ENCODE assay signal across 21 cellular contexts in the genomic region with DNA sequence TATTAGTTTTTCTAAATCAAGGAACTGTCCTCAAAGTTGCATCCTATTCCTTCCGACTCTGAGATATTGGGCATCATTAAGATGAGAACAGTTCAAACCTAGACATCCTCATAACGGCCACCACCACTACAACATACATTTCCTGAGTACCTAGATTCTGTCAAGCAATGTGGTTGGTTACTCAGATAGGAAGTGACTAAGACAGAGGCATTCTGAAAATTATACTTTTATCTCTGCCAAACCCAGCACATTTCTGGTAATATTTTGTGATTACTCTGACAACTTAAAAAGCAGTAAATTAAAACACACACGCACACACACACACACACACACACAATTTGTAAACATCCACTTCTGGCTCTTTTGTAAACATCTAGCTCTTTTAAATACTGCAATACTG.
DNase-seq lines count a peak whose midpoint lies in the region; ATAC-seq and TF ChIP-seq lines count a peak whose summit lies in the region.
"Had no signal": no experiment of that assay in that cellular context is flagged by ENCODE, and none has a peak within 500 bp of the region (broad histone marks: within the 10 kb centered on the region; RNA-seq: fewer than 3 reads in every experiment).

No MANE protein-coding gene starts in this region.

- no peak for TF ChIP-seq CTCF in brain microvascular endothelial cell (IDR thresholded peaks at IDR 0.05; ENCODE audit: low read depth, low read length, missing control alignments)

- DNase-seq in GM03348 (ENCODE audit: low spot score) (peak; percentile 44), M059J (ENCODE audit: low read depth) (peak; percentile 79), brain microvascular endothelial cell (peak; percentile 39), kidney tubule cell (ENCODE audit: low spot score) (peak; percentile 4), activated T-cell treated with anti-CD3 and anti-CD28 coated beads for 4 hours (no peak)
- DNase-seq in CD8-positive, alpha-beta memory T cell, result no peak
- DNase-seq: activated CD4-positive, alpha-beta T cell treated with anti-CD3 and anti-CD28 coated beads for 1 hour; activated gamma-delta T cell treated with Interleukin-2 at 50 U/mL for 16 hours; cortex of kidney; heart left ventricle; kidney; MM.1S; NCI-H1694 treated with DMSO at 0.1 percent for 48 hours; psoas muscle; SHP77; stimulated activated naive CD4-positive, alpha-beta T cell; tibial artery had no signal

- H3K4me3 Mint-ChIP-seq in CD8-positive, alpha-beta memory T cell, result no peak overlapping the region
- H3K4me3 Mint-ChIP-seq: nephron had no signal

- POLR2A ChIA-PET in CD8-positive, alpha-beta memory T cell (lab: Charles Lee), result no interaction called here

- H3K4me3 ChIP-seq in brain microvascular endothelial cell (ENCODE audit: low read depth, low read length), result no peak overlapping the region
- H3K4me3 ChIP-seq in CD8-positive, alpha-beta memory T cell (ENCODE audit: low read length), result no peak overlapping the region
- H3K4me3 ChIP-seq: ascending aorta, heart left ventricle, psoas muscle, tibial artery had no signal

- ATAC-seq in GM21528 (IDR thresholded peaks at IDR 0.05; ENCODE audit: low FRiP score, unreplicated experiment) (no peak), GM21737 (IDR thresholded peaks at IDR 0.05; ENCODE audit: unreplicated experiment) (no peak)
- ATAC-seq: heart left ventricle, psoas muscle had no signal

- no peak overlapping the region for H3K27ac Mint-ChIP-seq in CD8-positive, alpha-beta memory T cell
- H3K27ac Mint-ChIP-seq: nephron had no signal

- H3K27me3 Mint-ChIP-seq in CD8-positive, alpha-beta memory T cell, result no peaks in the 10 kb centered on the region

- H3K9me3 Mint-ChIP-seq in CD8-positive, alpha-beta memory T cell, result peaks cover 0 to 5% (median 0%) of the 10 kb centered on the region in 5 donors

- H3K27me3 ChIP-seq in brain microvascular endothelial cell (replicated peaks), result no peaks in the 10 kb centered on the region
- H3K27me3 ChIP-seq in CD8-positive, alpha-beta memory T cell (ENCODE audit: insufficient read depth, low read length, poor library complexity, severe bottlenecking), result no peaks in the 10 kb centered on the region
- H3K27me3 ChIP-seq: ascending aorta, heart left ventricle, tibial artery had no signal

- CTCF ChIA-PET in CD8-positive, alpha-beta memory T cell (lab: Charles Lee), result no interaction called here

- no peaks in the 10 kb centered on the region for H3K36me3 ChIP-seq in brain microvascular endothelial cell (replicated peaks)
- H3K36me3 ChIP-seq in CD8-positive, alpha-beta memory T cell (ENCODE audit: insufficient read depth, low read length), result no peaks in the 10 kb centered on the region
- H3K36me3 ChIP-seq: ascending aorta, heart left ventricle, tibial artery had no signal

- H3K4me1 Mint-ChIP-seq in CD8-positive, alpha-beta memory T cell, result no peaks in the 10 kb centered on the region

- H3K9me3 ChIP-seq in CD8-positive, alpha-beta memory T cell (ENCODE audit: low read length), result no peaks in the 10 kb centered on the region
- H3K9me3 ChIP-seq: ascending aorta, heart left ventricle, psoas muscle, tibial artery had no signal

- no peaks in the 10 kb centered on the region for H3K4me1 ChIP-seq in CD8-positive, alpha-beta memory T cell (ENCODE audit: insufficient read depth, low read length)
- H3K4me1 ChIP-seq: ascending aorta, psoas muscle, tibial artery had no signal

- in situ Hi-C loops in brain microvascular endothelial cell (cut with HindIII; ENCODE audit: low pct_ligation_motif_present, low sequenced_read_pairs), result no loop called here

- H3K36me3 Mint-ChIP-seq in CD8-positive, alpha-beta memory T cell, result no peaks in the 10 kb centered on the region

- no peak overlapping the region for H3K27ac ChIP-seq in brain microvascular endothelial cell
- no peak overlapping the region for H3K27ac ChIP-seq in CD8-positive, alpha-beta memory T cell (ENCODE audit: low read depth, low read length)
- H3K27ac ChIP-seq: ascending aorta, heart left ventricle, psoas muscle, tibial artery had no signal

Comparison
In these comparisons a context has a peak if more than half of its experiments do, and no peak if none do; other contexts are left out.
1. DNase-seq: peak in GM03348 (single experiment), M059J (single experiment), brain microvascular endothelial cell (single experiment) and kidney tubule cell (single experiment); none in CD8-positive, alpha-beta memory T cell (0 of 5) and activated T-cell treated with anti-CD3 and anti-CD28 coated beads for 4 hours (single experiment).